ENCODE assay signal across 19 cellular contexts in genomic region chr16:2086136-2086742, GRCh38.
"Had no signal": no experiment of that assay in that cellular context is flagged by ENCODE, and none has a peak within 500 bp of the region (broad histone marks: within the 10 kb centered on the region; RNA-seq: fewer than 3 reads in every experiment).

No MANE protein-coding gene starts in this region.

- H2AFZ ChIP-seq: hepatocyte had no signal

- H3K9me3 Mint-ChIP-seq: activated T-cell treated with anti-CD3 and anti-CD28 coated beads, Interleukin-2, amount 50 U/mL, for 24 hours; naive thymus-derived CD4-positive, alpha-beta T cell; T-cell had no signal

- DNase-seq: activated CD4-positive, alpha-beta T cell treated with anti-CD3 and anti-CD28 coated beads, Interleukin-2, amount 50 U/mL, for 1 hour; activated CD8-positive, alpha-beta memory T cell treated with anti-CD3 and anti-CD28 coated beads, Interleukin-2, amount 10 ng/mL, durations not matched to agents 7 days and 5 days; activated naive CD4-positive, alpha-beta T cell treated with anti-CD3 and anti-CD28 coated beads, Interleukin-2, amount 50 U/mL, for 16 hours; activated T-cell treated with anti-CD3 and anti-CD28 coated beads, Interleukin-2, amount 50 U/mL, for 24 hours; left lung; mucosa of descending colon; naive thymus-derived CD4-positive, alpha-beta T cell; small intestine; stimulated activated CD4-positive, alpha-beta T cell treated with anti-CD3 and anti-CD28 coated beads, Interleukin-4, amount 100 ng/mL, for 24 hours; stimulated activated naive CD8-positive, alpha-beta T cell treated with anti-CD3 and anti-CD28 coated beads, Interleukin-15, Interleukin-2, amounts not matched to agents 100 U/mL and 50 U/mL, for 24 hours; T-cell; T-helper 9 cell; testis; upper lobe of right lung had no signal

- H3K27ac ChIP-seq: hepatocyte, left lung, neutrophil, testis, upper lobe of right lung had no signal

- H3K27ac Mint-ChIP-seq: activated CD8-positive, alpha-beta memory T cell treated with anti-CD3 and anti-CD28 coated beads, Interleukin-2, amount 10 ng/mL, durations not matched to agents 7 days and 5 days; activated T-cell treated with anti-CD3 and anti-CD28 coated beads, Interleukin-2, amount 50 U/mL, for 24 hours; naive thymus-derived CD4-positive, alpha-beta T cell; T-cell had no signal

- H3K9me3 ChIP-seq: left lung, mucosa of descending colon, neutrophil, testis, upper lobe of right lung had no signal

- H3K79me2 ChIP-seq: hepatocyte had no signal

- H3K4me1 Mint-ChIP-seq: activated CD8-positive, alpha-beta memory T cell treated with anti-CD3 and anti-CD28 coated beads, Interleukin-2, amount 10 ng/mL, durations not matched to agents 7 days and 5 days; T-cell had no signal

- H3K27me3 ChIP-seq: hepatocyte, left lung, neutrophil, testis, upper lobe of right lung had no signal

- H3K27me3 Mint-ChIP-seq: activated CD8-positive, alpha-beta memory T cell treated with anti-CD3 and anti-CD28 coated beads, Interleukin-2, amount 10 ng/mL, durations not matched to agents 7 days and 5 days; activated T-cell treated with anti-CD3 and anti-CD28 coated beads, Interleukin-2, amount 50 U/mL, for 24 hours; naive thymus-derived CD4-positive, alpha-beta T cell; T-cell had no signal

- ATAC-seq: activated CD4-positive, CD25-positive, alpha-beta regulatory T cell treated with anti-CD3 and anti-CD28 coated beads, Interleukin-2, amount 50 U/mL, for 24 hours; activated CD8-positive, alpha-beta memory T cell treated with anti-CD3 and anti-CD28 coated beads, Interleukin-2, amount 10 ng/mL, durations not matched to agents 7 days and 5 days; esophagus mucosa; left lung; mucosa of descending colon; naive thymus-derived CD4-positive, alpha-beta T cell; stimulated activated naive CD8-positive, alpha-beta T cell treated with anti-CD3 and anti-CD28 coated beads, Interleukin-15, Interleukin-2, amounts not matched to agents 100 U/mL and 50 U/mL, for 24 hours; T-cell; upper lobe of right lung had no signal

- H3K4me3 ChIP-seq: coronary artery, hepatocyte, left lung, mucosa of descending colon, testis, upper lobe of right lung had no signal

- H3K4me3 Mint-ChIP-seq: activated CD8-positive, alpha-beta memory T cell treated with anti-CD3 and anti-CD28 coated beads, Interleukin-2, amount 10 ng/mL, durations not matched to agents 7 days and 5 days; activated T-cell treated with anti-CD3 and anti-CD28 coated beads, Interleukin-2, amount 50 U/mL, for 24 hours; naive thymus-derived CD4-positive, alpha-beta T cell; T-cell had no signal

- H3K4me2 ChIP-seq: hepatocyte had no signal
